17 cellular contexts compared by ENCODE assay signal in genomic region chr5:126858441-126858840, GRCh38.
A peak's percentile ranks its signal among the peaks of the same experiment; 100 is the strongest.
DNase-seq lines count a peak whose midpoint lies in the region; ATAC-seq and TF ChIP-seq lines count a peak whose summit lies in the region.
"Had no signal": no experiment of that assay in that cellular context is flagged by ENCODE, and none has a peak within 500 bp of the region (broad histone marks: within the 10 kb centered on the region; RNA-seq: fewer than 3 reads in every experiment).

No MANE protein-coding gene starts in this region.

- no peak for ATAC-seq in T-helper 17 cell
- ATAC-seq in effector memory CD8-positive, alpha-beta T cell (replicated peaks): no peak
- ATAC-seq: CD8-positive, alpha-beta T cell; K562 had no signal

- H3K4me1 ChIP-seq in NT2/D1 (ENCODE audit: insufficient read depth, insufficient read length) (no peaks in the 10 kb centered on the region), rectal smooth muscle tissue (ENCODE audit: control insufficient read depth, insufficient read depth, low read length) (peaks cover 13% of the 10 kb centered on the region)

- no peaks in the 10 kb centered on the region for H3K9me3 Mint-ChIP-seq in endothelial cell (ENCODE audit: unreplicated experiment)
- H3K9me3 Mint-ChIP-seq in effector memory CD8-positive, alpha-beta T cell: no peaks in the 10 kb centered on the region

- H3K9ac ChIP-seq in NT2/D1 (ENCODE audit: insufficient read length, low read depth): no peak overlapping the region
- H3K9ac ChIP-seq in rectal smooth muscle tissue (ENCODE audit: low read length): no peak overlapping the region

- peak; percentile 38 for DNase-seq in NT2/D1 (ENCODE audit: low read depth, low spot score)
- peak; percentile 33 for DNase-seq in endothelial cell (ENCODE audit: low spot score)
- DNase-seq in islet precursor cell: peak; percentile 97
- DNase-seq in T-helper 17 cell: no peak
- no peak for DNase-seq in MV-4-11 (lab: John Stamatoyannopoulos, UW)
- DNase-seq in effector memory CD8-positive, alpha-beta T cell: no peak
- no peak for DNase-seq in NCI-H446 (lab: John Stamatoyannopoulos, UW)
- DNase-seq: DMS79 treated with DMSO at 0.1 percent for 48 hours, GDM1, GOT3, NCI-H1092, NCI-H1694 treated with DMSO at 0.1 percent for 48 hours, NCI-H446 treated with DMSO at 0.1 percent for 48 hours, NCI-H774 had no signal

- H3K4me3 Mint-ChIP-seq in endothelial cell (ENCODE audit: unreplicated experiment) (no peak overlapping the region), T-helper 17 cell (no peak overlapping the region)
- no peak overlapping the region for H3K4me3 Mint-ChIP-seq in effector memory CD8-positive, alpha-beta T cell
- H3K4me3 Mint-ChIP-seq: CD8-positive, alpha-beta T cell had no signal

- H3K27me3 ChIP-seq in NT2/D1 (ENCODE audit: insufficient read depth, insufficient read length): no peaks in the 10 kb centered on the region
- no peaks in the 10 kb centered on the region for H3K27me3 ChIP-seq in rectal smooth muscle tissue (ENCODE audit: control insufficient read depth, insufficient read depth, low read length)

- H3K27ac ChIP-seq in rectal smooth muscle tissue (ENCODE audit: low read depth, low read length): peak overlapping the region; percentile 48

- H3K27ac Mint-ChIP-seq in endothelial cell (ENCODE audit: unreplicated experiment) (peak overlapping the region; percentile 67), T-helper 17 cell (no peak overlapping the region)
- no peak overlapping the region for H3K27ac Mint-ChIP-seq in effector memory CD8-positive, alpha-beta T cell
- H3K27ac Mint-ChIP-seq: CD8-positive, alpha-beta T cell had no signal

- TF ChIP-seq CTCF in endothelial cell (IDR thresholded peaks at IDR 0.05; ENCODE audit: unreplicated experiment): no peak

- H3K36me3 Mint-ChIP-seq in endothelial cell (ENCODE audit: low read depth, unreplicated experiment) (peaks cover 12% of the 10 kb centered on the region), T-helper 17 cell (ENCODE audit: low read depth) (no peaks in the 10 kb centered on the region)
- peaks cover 5% of the 10 kb centered on the region for H3K36me3 Mint-ChIP-seq in effector memory CD8-positive, alpha-beta T cell (ENCODE audit: insufficient read depth)

- peaks cover 3% of the 10 kb centered on the region for H3K4me1 Mint-ChIP-seq in endothelial cell (ENCODE audit: unreplicated experiment)
- peaks cover 19% of the 10 kb centered on the region for H3K4me1 Mint-ChIP-seq in T-helper 17 cell
- H3K4me1 Mint-ChIP-seq in effector memory CD8-positive, alpha-beta T cell (ENCODE audit: low read depth in 2 of 2): peaks cover 10 to 13% of the 10 kb centered on the region in 2 donors

- peaks cover 8% of the 10 kb centered on the region for H3K27me3 Mint-ChIP-seq in endothelial cell (ENCODE audit: unreplicated experiment)
- H3K27me3 Mint-ChIP-seq in T-helper 17 cell: no peaks in the 10 kb centered on the region
- no peaks in the 10 kb centered on the region for H3K27me3 Mint-ChIP-seq in effector memory CD8-positive, alpha-beta T cell

- H3K9me3 ChIP-seq in NT2/D1 (ENCODE audit: insufficient read depth, low read length) (peaks cover 17% of the 10 kb centered on the region; the same call in 1 of the 2 replicates), T-helper 17 cell (ENCODE audit: control insufficient read depth, low read length, poor library complexity, severe bottlenecking) (no peaks in the 10 kb centered on the region)

- H3K4me3 ChIP-seq in NT2/D1 (ENCODE audit: insufficient read length, low read depth): no peak overlapping the region
- no peak overlapping the region for H3K4me3 ChIP-seq in rectal smooth muscle tissue (ENCODE audit: low read length)
- H3K4me3 ChIP-seq: K562 had no signal

- H3K36me3 ChIP-seq in NT2/D1 (ENCODE audit: insufficient read depth, insufficient read length, low read length) (no peaks in the 10 kb centered on the region), rectal smooth muscle tissue (ENCODE audit: control insufficient read depth, insufficient read depth, low read length) (no peaks in the 10 kb centered on the region)

Comparison
In these comparisons a context has a peak if more than half of its experiments do, and no peak if none do; other contexts are left out.
1. DNase-seq: peak in NT2/D1 (single experiment), endothelial cell (single experiment) and islet precursor cell (single experiment); none in T-helper 17 cell (0 of 3), MV-4-11 (single experiment), effector memory CD8-positive, alpha-beta T cell (0 of 3) and NCI-H446 (0 of 2).